Comparison of ENCODE assay signal across 1 cellular context in the genomic region with DNA sequence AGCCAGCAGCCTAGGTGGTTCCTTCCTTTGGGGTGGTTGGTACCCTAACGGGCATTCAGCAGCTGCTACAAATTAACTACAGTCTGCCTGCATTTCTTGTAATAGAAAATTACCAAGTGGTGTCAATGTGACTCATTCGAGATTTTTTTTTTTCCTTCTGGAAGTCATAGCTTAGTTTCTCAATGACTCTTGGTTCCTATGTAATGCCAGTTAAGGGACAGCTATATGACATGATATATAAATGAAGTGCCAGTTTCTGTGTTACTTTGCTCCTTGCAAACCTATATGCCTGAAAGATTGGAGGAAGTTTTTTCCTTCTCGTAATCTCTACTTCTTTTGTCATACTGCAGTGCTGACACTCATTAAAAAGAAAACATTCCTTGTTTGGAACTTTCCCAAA.
TF ChIP-seq lines count a peak whose summit lies in the region.

No MANE protein-coding gene starts in this region.

TF ChIP-seq in GM12878, 131 proteins besides CTCF, POLR2A, EP300 and RAD21 (continued from another document):
- TF ChIP-seq, protein P1, sequence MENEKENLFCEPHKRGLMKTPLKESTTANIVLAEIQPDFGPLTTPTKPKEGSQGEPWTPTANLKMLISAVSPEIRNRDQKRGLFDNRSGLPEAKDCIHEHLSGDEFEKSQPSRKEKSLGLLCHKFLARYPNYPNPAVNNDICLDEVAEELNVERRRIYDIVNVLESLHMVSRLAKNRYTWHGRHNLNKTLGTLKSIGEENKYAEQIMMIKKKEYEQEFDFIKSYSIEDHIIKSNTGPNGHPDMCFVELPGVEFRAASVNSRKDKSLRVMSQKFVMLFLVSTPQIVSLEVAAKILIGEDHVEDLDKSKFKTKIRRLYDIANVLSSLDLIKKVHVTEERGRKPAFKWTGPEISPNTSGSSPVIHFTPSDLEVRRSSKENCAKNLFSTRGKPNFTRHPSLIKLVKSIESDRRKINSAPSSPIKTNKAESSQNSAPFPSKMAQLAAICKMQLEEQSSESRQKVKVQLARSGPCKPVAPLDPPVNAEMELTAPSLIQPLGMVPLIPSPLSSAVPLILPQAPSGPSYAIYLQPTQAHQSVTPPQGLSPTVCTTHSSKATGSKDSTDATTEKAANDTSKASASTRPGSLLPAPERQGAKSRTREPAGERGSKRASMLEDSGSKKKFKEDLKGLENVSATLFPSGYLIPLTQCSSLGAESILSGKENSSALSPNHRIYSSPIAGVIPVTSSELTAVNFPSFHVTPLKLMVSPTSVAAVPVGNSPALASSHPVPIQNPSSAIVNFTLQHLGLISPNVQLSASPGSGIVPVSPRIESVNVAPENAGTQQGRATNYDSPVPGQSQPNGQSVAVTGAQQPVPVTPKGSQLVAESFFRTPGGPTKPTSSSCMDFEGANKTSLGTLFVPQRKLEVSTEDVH (IDR thresholded peaks at IDR 0.05; ENCODE audit: low read depth, partially characterized antibody) = no peak
- TF ChIP-seq IKZF2 (IDR thresholded peaks at IDR 0.05) = peak; percentile 53 to 64
- TF ChIP-seq JUNB (IDR thresholded peaks at IDR 0.05) = peak; percentile 58
- TF ChIP-seq DPF2 (IDR thresholded peaks at IDR 0.05) = no peak
- TF ChIP-seq BCL3 (IDR thresholded peaks at IDR 0.05; ENCODE audit: borderline replicate concordance, insufficient read depth, low read depth, low read length, poor library complexity, severe bottlenecking) = no peak
- TF ChIP-seq RELA (IDR thresholded peaks at IDR 0.05; ENCODE audit: borderline replicate concordance, partially characterized antibody) = no peak
- TF ChIP-seq PAX5 (IDR thresholded peaks at IDR 0.05; ENCODE audit: borderline replicate concordance, low read depth, low read length) = no peak
